Comparison of ENCODE assay signal across 8 cellular contexts in the genomic region with DNA sequence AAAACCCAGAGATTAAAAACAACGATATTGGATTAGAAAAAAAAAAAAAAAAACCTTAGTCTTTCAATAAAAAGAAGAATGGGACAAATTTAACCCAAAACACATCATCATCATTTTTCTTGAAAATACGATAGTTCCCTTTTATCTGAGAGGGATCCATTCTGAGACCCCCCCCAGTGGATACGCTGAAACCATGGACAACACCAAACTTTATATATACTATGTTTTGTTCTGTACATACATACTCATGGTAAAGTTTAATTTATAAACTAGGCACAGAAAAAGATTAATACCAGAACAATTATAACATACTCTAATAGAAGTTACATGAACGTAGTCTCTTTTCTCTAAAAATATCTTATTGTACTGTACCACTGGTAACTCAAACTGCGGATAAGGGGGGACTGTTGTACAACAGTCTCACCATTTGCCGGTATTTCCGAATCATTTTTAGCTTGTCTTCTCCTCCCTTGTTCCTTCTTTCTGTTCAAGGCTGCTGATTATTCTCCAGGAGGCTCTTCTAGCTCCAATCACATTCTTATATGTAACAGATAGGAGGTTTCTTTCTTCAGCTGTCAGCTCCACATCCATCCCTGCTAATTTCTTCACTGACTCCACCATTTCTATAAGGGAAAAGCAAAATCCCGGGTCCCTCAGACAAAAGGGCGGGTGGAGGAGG. TPM values are rescaled to one million over a fixed set of nuclear protein-coding genes. Genes with fewer than 3 reads are reported as not detected.
DNase-seq lines count a peak whose midpoint lies in the region; ATAC-seq, FAIRE-seq and TF ChIP-seq lines count a peak whose summit lies in the region.

No MANE protein-coding gene starts in this region.

- 74% methylated on average over 9 of the region's 9 CpGs for WGBS in liver
- WGBS in suprapubic skin, result 62% methylated on average over 9 of the region's 9 CpGs

- no peak for TF ChIP-seq RAD21 in liver (IDR thresholded peaks at IDR 0.05)

- peak overlapping the region; percentile 3 for H3K27ac Mint-ChIP-seq in astrocyte (ENCODE audit: unreplicated experiment)

- H3K27ac ChIP-seq in astrocyte (ENCODE audit: low read depth, low read length) (peak overlapping the region; percentile 47), liver (ENCODE audit: low read depth in 1 of 2, low read length in 2 of 2) (peak overlapping the region in 1 of 2 donors; percentile 13), suprapubic skin (peak overlapping the region; percentile 90)

- H3K4me3 ChIP-seq in astrocyte (ENCODE audit: insufficient read depth, low read depth, low read length), result peak overlapping the region; percentile 66
- peak overlapping the region; percentile 27 to 65 (median 63) for H3K4me3 ChIP-seq in liver (ENCODE audit: low read depth in 1 of 3, low read length in 3 of 3)
- H3K4me3 ChIP-seq in suprapubic skin, result peak overlapping the region; percentile 84

- H3K27me3 Mint-ChIP-seq in astrocyte (ENCODE audit: low read depth, unreplicated experiment), result no peaks in the 10 kb centered on the region

- H3K9me3 Mint-ChIP-seq in astrocyte (ENCODE audit: unreplicated experiment), result no peaks in the 10 kb centered on the region

- TF ChIP-seq EP300 in suprapubic skin (IDR thresholded peaks at IDR 0.05), result no peak

- no peak for FAIRE-seq in astrocyte (lab: Jason Lieb, UNC)

- H3K79me2 ChIP-seq in astrocyte (ENCODE audit: insufficient read depth, low read length), result no peaks in the 10 kb centered on the region

- DNase-seq in SKM-1 treated with dmso at 0.1 percent for 144 hours (lab: John Stamatoyannopoulos, UW; ENCODE audit: unreplicated experiment) (peak; percentile 48), SKM-1 (lab: John Stamatoyannopoulos, UW; ENCODE audit: unreplicated experiment) (no peak), astrocyte (ENCODE audit: low read depth) (no peak), suprapubic skin (ENCODE audit: low spot score in 2 of 2) (no peak), NCI-H2029 treated with DMSO at 0.1 percent for 48 hours (lab: John Stamatoyannopoulos, UW) (no peak), mucosa of gallbladder (ENCODE audit: low spot score) (no peak)

- peaks cover 10% of the 10 kb centered on the region for H3K4me1 Mint-ChIP-seq in astrocyte (ENCODE audit: low read depth, unreplicated experiment)

- no peak for TF ChIP-seq POLR2A in suprapubic skin (IDR thresholded peaks at IDR 0.05)

- peaks cover 4% of the 10 kb centered on the region for H3K36me3 Mint-ChIP-seq in astrocyte (ENCODE audit: low read depth, unreplicated experiment)

- H3K27me3 ChIP-seq in astrocyte (ENCODE audit: insufficient read depth, low read length) (no peaks in the 10 kb centered on the region), liver (ENCODE audit: control insufficient read depth in 4 of 4, insufficient read depth in 4 of 4, low read length in 3 of 4) (no peaks in the 10 kb centered on the region), suprapubic skin (no peaks in the 10 kb centered on the region)

- H3K9me3 ChIP-seq in astrocyte (ENCODE audit: insufficient read depth, low read depth, low read length), result no peaks in the 10 kb centered on the region
- no peaks in the 10 kb centered on the region for H3K9me3 ChIP-seq in liver (ENCODE audit: control insufficient read depth in 4 of 4, low read length in 3 of 4)
- H3K9me3 ChIP-seq in suprapubic skin, result no peaks in the 10 kb centered on the region

- no peak for TF ChIP-seq CTCF in astrocyte (IDR thresholded peaks at IDR 0.05; ENCODE audit: insufficient read depth, low read depth, low read length)
- no peak for TF ChIP-seq CTCF in liver (IDR thresholded peaks at IDR 0.05; ENCODE audit: low read depth, low read length, missing input control)
- TF ChIP-seq CTCF in suprapubic skin (IDR thresholded peaks at IDR 0.05), result no peak

- H3K4me1 ChIP-seq in astrocyte (ENCODE audit: insufficient read depth, low read length) (peaks cover 8% of the 10 kb centered on the region), liver (ENCODE audit: control insufficient read depth in 4 of 4, insufficient read depth in 4 of 4, low read length in 3 of 4) (peaks cover 3 to 8% (median 4%) of the 10 kb centered on the region in 4 donors), suprapubic skin (peaks cover 14% of the 10 kb centered on the region)

- peak overlapping the region; percentile 96 for H3K4me2 ChIP-seq in astrocyte (ENCODE audit: low read length)

- no peaks in the 10 kb centered on the region for H3K36me3 ChIP-seq in astrocyte (ENCODE audit: insufficient read depth, low read length)
- no peaks in the 10 kb centered on the region for H3K36me3 ChIP-seq in liver (ENCODE audit: control insufficient read depth in 4 of 4, insufficient read depth in 3 of 4, low read depth in 1 of 4, low read length in 3 of 4)
- H3K36me3 ChIP-seq in suprapubic skin, result peaks cover 11% of the 10 kb centered on the region

- H3K9ac ChIP-seq in astrocyte (ENCODE audit: low read length) (peak overlapping the region; percentile 83), liver (ENCODE audit: low read depth in 1 of 2, low read length in 2 of 2) (peak overlapping the region; percentile 22 to 42)

- H3K4me3 Mint-ChIP-seq in astrocyte (ENCODE audit: unreplicated experiment), result peak overlapping the region; percentile 86

- peak overlapping the region; percentile 88 for H2AFZ ChIP-seq in astrocyte (ENCODE audit: low read depth, low read length)

- no peaks in the 10 kb centered on the region for H4K20me1 ChIP-seq in astrocyte (ENCODE audit: insufficient read depth, low read length)

- no peak for ATAC-seq in HG03280 (IDR thresholded peaks at IDR 0.05; ENCODE audit: unreplicated experiment)

TF ChIP-seq in liver, 16 proteins besides CTCF, POLR2A, EP300 and RAD21:
- TF ChIP-seq EGR1 (IDR thresholded peaks at IDR 0.05; ENCODE audit: low read depth in 2 of 2) (no peak), GABPA (IDR thresholded peaks at IDR 0.05 in 1 of 2, conservative IDR thresholded peaks at IDR 0.05 in 1 of 2) (no peak), RXRA (IDR thresholded peaks at IDR 0.05) (no peak), FOXA2 (IDR thresholded peaks at IDR 0.05) (no peak), TAF1 (conservative IDR thresholded peaks at IDR 0.05) (no peak), HNF4A (conservative IDR thresholded peaks at IDR 0.05) (no peak), SP1 (IDR thresholded peaks at IDR 0.05) (no peak), HNF4G (IDR thresholded peaks at IDR 0.05) (no peak), NR2F2 (IDR thresholded peaks at IDR 0.05) (no peak), YY1 (IDR thresholded peaks at IDR 0.05) (no peak)
- TF ChIP-seq, protein P1, sequence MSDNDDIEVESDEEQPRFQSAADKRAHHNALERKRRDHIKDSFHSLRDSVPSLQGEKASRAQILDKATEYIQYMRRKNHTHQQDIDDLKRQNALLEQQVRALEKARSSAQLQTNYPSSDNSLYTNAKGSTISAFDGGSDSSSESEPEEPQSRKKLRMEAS (IDR thresholded peaks at IDR 0.05), result no peak
- TF ChIP-seq, protein P2, sequence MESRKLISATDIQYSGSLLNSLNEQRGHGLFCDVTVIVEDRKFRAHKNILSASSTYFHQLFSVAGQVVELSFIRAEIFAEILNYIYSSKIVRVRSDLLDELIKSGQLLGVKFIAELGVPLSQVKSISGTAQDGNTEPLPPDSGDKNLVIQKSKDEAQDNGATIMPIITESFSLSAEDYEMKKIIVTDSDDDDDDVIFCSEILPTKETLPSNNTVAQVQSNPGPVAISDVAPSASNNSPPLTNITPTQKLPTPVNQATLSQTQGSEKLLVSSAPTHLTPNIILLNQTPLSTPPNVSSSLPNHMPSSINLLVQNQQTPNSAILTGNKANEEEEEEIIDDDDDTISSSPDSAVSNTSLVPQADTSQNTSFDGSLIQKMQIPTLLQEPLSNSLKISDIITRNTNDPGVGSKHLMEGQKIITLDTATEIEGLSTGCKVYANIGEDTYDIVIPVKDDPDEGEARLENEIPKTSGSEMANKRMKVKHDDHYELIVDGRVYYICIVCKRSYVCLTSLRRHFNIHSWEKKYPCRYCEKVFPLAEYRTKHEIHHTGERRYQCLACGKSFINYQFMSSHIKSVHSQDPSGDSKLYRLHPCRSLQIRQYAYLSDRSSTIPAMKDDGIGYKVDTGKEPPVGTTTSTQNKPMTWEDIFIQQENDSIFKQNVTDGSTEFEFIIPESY (IDR thresholded peaks at IDR 0.05), result no peak
- TF ChIP-seq, protein P3, sequence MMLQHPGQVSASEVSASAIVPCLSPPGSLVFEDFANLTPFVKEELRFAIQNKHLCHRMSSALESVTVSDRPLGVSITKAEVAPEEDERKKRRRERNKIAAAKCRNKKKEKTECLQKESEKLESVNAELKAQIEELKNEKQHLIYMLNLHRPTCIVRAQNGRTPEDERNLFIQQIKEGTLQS (IDR thresholded peaks at IDR 0.05), result no peak
TF ChIP-seq in liver: peak in this region for 0.

RNA-seq across cellular contexts. Expression of gene RNF135, which starts 37.0 kb away (rescaled TPM):
- 5.6 and 7.5 TPM in 2 replicates for total RNA-seq in astrocyte
- 1 to 10 TPM; 4.0 to 5.5 TPM for total RNA-seq in liver
- polyA plus RNA-seq in liver, result 1 to 10 TPM; 3.4 to 3.5 TPM
- 10 to 100 TPM; 29.0 to 35.9 (median 32.8) TPM for total RNA-seq in suprapubic skin
- 22.3 TPM for total RNA-seq in mucosa of gallbladder
